In the genomic region with DNA sequence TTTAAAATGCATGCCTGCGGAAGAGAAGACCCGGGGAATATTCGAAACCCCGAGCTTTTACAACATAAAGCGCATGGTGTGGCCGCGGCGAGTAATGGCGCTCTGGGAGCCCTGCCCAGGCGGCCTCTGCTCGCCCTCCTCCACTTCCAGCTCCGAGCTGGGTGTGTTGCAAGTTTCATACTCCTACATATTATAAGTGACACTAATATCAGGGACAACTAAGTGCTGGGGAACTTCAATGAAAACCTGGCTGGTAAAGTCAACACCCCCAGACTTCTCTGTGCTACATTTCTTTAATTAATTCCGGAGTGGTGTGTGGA, we compare ENCODE assay signal across 17 cellular contexts. TPM values are rescaled to one million over a fixed set of nuclear protein-coding genes. Genes with fewer than 3 reads are reported as not detected.
DNase-seq lines count a peak whose midpoint lies in the region; ATAC-seq, FAIRE-seq and TF ChIP-seq lines count a peak whose summit lies in the region.
"Had no signal": no experiment of that assay in that cellular context is flagged by ENCODE, and none has a peak within 500 bp of the region (broad histone marks: within the 10 kb centered on the region; RNA-seq: fewer than 3 reads in every experiment).

No MANE protein-coding gene starts in this region.

- peaks cover 9 to 52% (median 45%) of the 10 kb centered on the region in 6 donors for H3K4me1 ChIP-seq in spleen

- no peak overlapping the region for H3K27ac ChIP-seq in spleen
- H3K27ac ChIP-seq: adrenal gland, gastroesophageal sphincter, vagina, WERI-Rb-1 had no signal

- peak overlapping the region in 4 of 5 experiments; percentile 19 to 64 (median 50) for H3K4me3 Mint-ChIP-seq in brain
- peak overlapping the region in 1 of 2 donors; percentile 78 for H3K4me3 Mint-ChIP-seq in CD14-positive monocyte

- H3K36me3 ChIP-seq in spleen, result no peaks in the 10 kb centered on the region
- H3K36me3 ChIP-seq: adrenal gland, gastroesophageal sphincter, vagina, WERI-Rb-1 had no signal

- no peak for ATAC-seq in GM18907 (IDR thresholded peaks at IDR 0.05; ENCODE audit: unreplicated experiment)
- ATAC-seq: gastroesophageal sphincter had no signal

- no peaks in the 10 kb centered on the region for H3K9me3 ChIP-seq in spleen
- H3K9me3 ChIP-seq: adrenal gland, gastroesophageal sphincter, vagina had no signal

- FAIRE-seq in frontal cortex (lab: Jason Lieb, UNC), result no peak

- TF ChIP-seq CTCF in brain (conservative IDR thresholded peaks at IDR 0.05) (peak in 1 of 2 experiments; percentile 20), spleen (IDR thresholded peaks at IDR 0.05 in 8 of 11, conservative IDR thresholded peaks at IDR 0.05 in 3 of 11) (no peak), CD14-positive monocyte (IDR thresholded peaks at IDR 0.05) (no peak)

- H3K4me3 ChIP-seq in spleen, result no peak overlapping the region
- H3K4me3 ChIP-seq: adrenal gland, gastroesophageal sphincter, vagina had no signal

- H3K9me3 Mint-ChIP-seq in brain, result peaks cover 0 to 7% (median 4%) of the 10 kb centered on the region in 5 experiments
- H3K9me3 Mint-ChIP-seq in CD14-positive monocyte, result peaks cover 0 to 15% (median 6%) of the 10 kb centered on the region in 7 donors

- H3K27ac Mint-ChIP-seq in brain (no peak overlapping the region), CD14-positive monocyte (no peak overlapping the region)

- DNase-seq in activated effector memory CD4-positive, alpha-beta T cell treated with anti-CD3 and anti-CD28 coated beads, Interleukin-2, amount 50 U/mL, for 16 hours, result peak; percentile 24
- DNase-seq in activated effector memory CD4-positive, alpha-beta T cell treated with Interleukin-2 at 50 U/mL for 16 hours, result no peak
- peak; percentile 44 for DNase-seq in left kidney (ENCODE audit: low read depth, low spot score)
- peak; percentile 58 for DNase-seq in spleen
- DNase-seq in frontal cortex (ENCODE audit: low spot score in 2 of 2), result no peak
- no peak for DNase-seq in CD14-positive monocyte (ENCODE audit: low spot score)
- DNase-seq: adrenal gland; dermis blood vessel endothelial cell; NCI-H2081 treated with DMSO at 0.1 percent for 48 hours; NK-92 treated with Interleukin-12 subunit alpha and Interleukin-12 subunit beta, amount 100 ng/mL, for 24 hours; occipital lobe; WERI-Rb-1 had no signal

- peaks cover 100% of the 10 kb centered on the region for H3K27me3 Mint-ChIP-seq in brain
- H3K27me3 Mint-ChIP-seq in CD14-positive monocyte (ENCODE audit: low read depth in 3 of 3), result peaks cover 82 to 98% (median 90%) of the 10 kb centered on the region in 3 donors

- intact Hi-C loops in spleen (cut with DNase I; ENCODE audit: low total_unique reads) (no loop called here), CD14-positive monocyte (cut with micrococcal nuclease) (no loop called here)

- peaks cover 26 to 100% (median 82%) of the 10 kb centered on the region in 7 donors for H3K27me3 ChIP-seq in spleen (replicated peaks in 1 of 7)

- H3K36me3 Mint-ChIP-seq in brain (no peaks in the 10 kb centered on the region), CD14-positive monocyte (peaks cover 0 to 1% of the 10 kb centered on the region in 2 donors)

- TF ChIP-seq POLR2A in spleen (IDR thresholded peaks at IDR 0.05), result no peak

- H3K4me1 Mint-ChIP-seq in brain (peaks cover 30% of the 10 kb centered on the region), CD14-positive monocyte (peaks cover 4% of the 10 kb centered on the region)

- 4 to 12% (median 5%) methylated on average over 11 to 13 of the region's 13 CpGs for WGBS in spleen, 5 donors

RNA-seq across cellular contexts. Expression of a gene that starts 11.8 kb away (rescaled TPM):
- polyA plus RNA-seq in brain (ENCODE audit: insufficient read depth, low read depth, low replicate concordance) (0.34 TPM), spleen (not detected), CD14-positive monocyte (not detected)
- total RNA-seq in spleen (not detected), frontal cortex (not detected)
- total RNA-seq: liver, occipital lobe, vagina had no signal

Comparison
In these comparisons a context has a peak if more than half of its experiments do, and no peak if none do; other contexts are left out.
1. DNase-seq: peak in activated effector memory CD4-positive, alpha-beta T cell treated with anti-CD3 and anti-CD28 coated beads, Interleukin-2, amount 50 U/mL, for 16 hours (single experiment), left kidney (single experiment) and spleen (single experiment); none in activated effector memory CD4-positive, alpha-beta T cell treated with Interleukin-2 at 50 U/mL for 16 hours (single experiment), frontal cortex (0 of 2) and CD14-positive monocyte (single experiment).